In the genomic region with DNA sequence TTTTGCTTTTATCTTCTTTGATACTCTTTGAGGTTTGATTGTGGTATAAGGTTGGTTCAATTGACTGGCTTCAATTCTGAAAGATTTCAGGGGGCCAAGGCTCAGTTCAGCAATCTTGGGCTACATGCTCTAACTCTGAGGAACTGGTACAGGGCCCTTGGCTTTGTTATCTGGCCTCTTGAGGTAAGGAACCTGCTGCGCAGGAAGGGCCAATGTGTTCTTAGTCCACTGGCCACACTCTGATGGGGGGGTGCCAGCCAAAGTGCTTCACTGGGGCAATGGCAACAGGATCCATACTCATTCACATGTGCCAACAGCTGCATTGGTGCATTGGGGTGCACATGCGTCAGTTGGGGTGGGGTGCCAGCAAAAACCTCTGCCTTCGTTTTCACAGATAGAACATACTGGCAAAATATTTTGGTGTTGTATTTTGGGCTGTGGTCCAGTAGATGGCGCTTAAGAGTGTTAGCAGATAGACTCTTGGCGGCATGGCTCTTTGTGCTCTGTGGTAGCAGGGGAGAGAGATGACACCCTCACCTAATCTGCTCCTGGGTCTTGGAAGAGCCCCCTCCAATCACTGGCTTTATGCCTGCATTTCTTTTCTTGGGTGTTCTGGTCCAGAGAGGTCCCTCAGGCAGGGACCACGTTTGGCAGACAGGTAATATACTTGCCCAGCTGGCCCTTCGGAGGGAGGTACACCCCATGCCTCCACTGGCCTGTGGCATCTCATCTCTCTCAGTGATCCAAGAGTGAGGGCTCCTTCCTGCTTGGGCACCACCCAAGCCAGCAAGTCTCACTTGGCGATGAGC, we compare ENCODE assay signal across 8 cellular contexts. TPM values are rescaled to one million over a fixed set of nuclear protein-coding genes. Genes with fewer than 3 reads are reported as not detected.
DNase-seq lines count a peak whose midpoint lies in the region; ATAC-seq and TF ChIP-seq lines count a peak whose summit lies in the region.
"Had no signal": no experiment of that assay in that cellular context is flagged by ENCODE, and none has a peak within 500 bp of the region (broad histone marks: within the 10 kb centered on the region; RNA-seq: fewer than 3 reads in every experiment).

No MANE protein-coding gene starts in this region.

- intact Hi-C loops in right lobe of liver (cut with DNase I): no loop called here

- no peaks in the 10 kb centered on the region for H3K36me3 ChIP-seq in right lobe of liver

- H3K4me1 ChIP-seq in right lobe of liver: no peaks in the 10 kb centered on the region

- DNase-seq in Daoy (ENCODE audit: low read depth): peak; percentile 21
- DNase-seq in UCSD-AML1 (lab: John Stamatoyannopoulos, UW; ENCODE audit: unreplicated experiment): peak; percentile 10
- DNase-seq in right lobe of liver: peak; percentile 18 to 54 (median 31)
- no peak for DNase-seq in middle frontal gyrus (ENCODE audit: extremely low spot score, low spot score)
- no peak for DNase-seq in NCI-H187 treated with DMSO at 0.1 percent for 48 hours (lab: John Stamatoyannopoulos, UW)

- H3K27ac ChIP-seq in right lobe of liver: no peak overlapping the region

- peak; percentile 82 for ATAC-seq in GM18909 (IDR thresholded peaks at IDR 0.05; ENCODE audit: poor library complexity, unreplicated experiment)
- ATAC-seq in HG03469 (IDR thresholded peaks at IDR 0.05; ENCODE audit: unreplicated experiment): peak; percentile 85
- ATAC-seq in right lobe of liver: peak; percentile 77 to 82 (median 79)

- no peak for TF ChIP-seq POLR2A in right lobe of liver (IDR thresholded peaks at IDR 0.05)

- no peaks in the 10 kb centered on the region for H3K9me3 ChIP-seq in right lobe of liver

- no peaks in the 10 kb centered on the region for H3K27me3 ChIP-seq in right lobe of liver

- peak; percentile 29 to 51 (median 44) for TF ChIP-seq CTCF in right lobe of liver (IDR thresholded peaks at IDR 0.05)

- WGBS in right lobe of liver (ENCODE audit: insufficient coverage, low coverage, low lambda C conversion rate, missing lambda C conversion rate): 38% methylated on average over 3 of the region's 8 CpGs

- no peak overlapping the region for H3K4me3 ChIP-seq in right lobe of liver

RNA-seq across cellular contexts. Expression of a gene that starts 42.9 kb away (rescaled TPM):
- total RNA-seq in Daoy (2014; rRNA removed; shearing (Covaris generic)): 0.27 and 0.57 TPM in 2 replicates
- total RNA-seq in right lobe of liver: 1 to 10 TPM in 1 of 6 experiments, under 1 TPM in 5; 0.25 to 1.0 (median 0.57) TPM
- total RNA-seq: pulmonary artery endothelial cell had no signal

Comparison
In these comparisons a context has a peak if more than half of its experiments do, and no peak if none do; other contexts are left out.
1. DNase-seq: peak in Daoy (single experiment), UCSD-AML1 (single experiment) and right lobe of liver (3 of 3); none in middle frontal gyrus (single experiment) and NCI-H187 treated with DMSO at 0.1 percent for 48 hours (single experiment).
2. Peak in every context shown above with its lines, with median percentiles within 50 percentile points of each other: ATAC-seq.